ENCODE assay signal across 10 cellular contexts in genomic region chr1:41045740-41046139, GRCh38. TPM values are rescaled to one million over a fixed set of nuclear protein-coding genes. Genes with fewer than 3 reads are reported as not detected.
DNase-seq lines count a peak whose midpoint lies in the region; ATAC-seq and TF ChIP-seq lines count a peak whose summit lies in the region.
"Had no signal": no experiment of that assay in that cellular context is flagged by ENCODE, and none has a peak within 500 bp of the region (broad histone marks: within the 10 kb centered on the region; RNA-seq: fewer than 3 reads in every experiment).

No MANE protein-coding gene starts in this region.

- POLR2A ChIA-PET in HEK293T (lab: Yijun Ruan, JAX): no interaction called here

- no peak for TF ChIP-seq EP300 in esophagus muscularis mucosa (IDR thresholded peaks at IDR 0.05)

- no peak overlapping the region for H2AFZ ChIP-seq in neuronal stem cell (ENCODE audit: low read length)

- TF ChIP-seq CTCF in esophagus muscularis mucosa (IDR thresholded peaks at IDR 0.05) (no peak), upper lobe of right lung (IDR thresholded peaks at IDR 0.05) (no peak)

- H3K9ac ChIP-seq in neuronal stem cell (ENCODE audit: low read depth, low read length, poor library complexity): no peak overlapping the region

- no peak overlapping the region for H2AK5ac ChIP-seq in neuronal stem cell (ENCODE audit: low read depth, low read length)

- no peaks in the 10 kb centered on the region for H3K79me1 ChIP-seq in neuronal stem cell (ENCODE audit: low read depth, low read length)

- H2BK15ac ChIP-seq in neuronal stem cell (ENCODE audit: low read length): no peak overlapping the region

- H3K27ac Mint-ChIP-seq in activated naive CD8-positive, alpha-beta T cell treated with anti-CD3 and anti-CD28 coated beads for 36 hours: no peak overlapping the region

- no peak overlapping the region for H3K4ac ChIP-seq in neuronal stem cell (ENCODE audit: low read length)

- H3K4me3 ChIP-seq in esophagus muscularis mucosa: no peak overlapping the region
- H3K4me3 ChIP-seq in upper lobe of right lung: no peak overlapping the region
- H3K4me3 ChIP-seq in neuronal stem cell (ENCODE audit: low read length in 2 of 2): no peak overlapping the region
- H3K4me3 ChIP-seq: SK-N-MC had no signal

- 43% methylated on average over 5 of the region's 5 CpGs for WGBS in esophagus muscularis mucosa
- WGBS in neuronal stem cell (ENCODE audit: extremely low coverage in 2 of 2, insufficient read length in 2 of 2, insufficient replicate concordance in 1 of 2), 2 donors: no CpG with 5 or more reads among the region's 5 CpGs

- no peak overlapping the region for H2BK120ac ChIP-seq in neuronal stem cell (ENCODE audit: low read depth, low read length)

- CTCF ChIA-PET in HEK293T (lab: Yijun Ruan, JAX): no interaction called here

- H3K27ac ChIP-seq in esophagus muscularis mucosa (replicated peaks in 1 of 4) (peak overlapping the region; percentile 53 to 75 (median 66)), upper lobe of right lung (peak overlapping the region; percentile 75), neuronal stem cell (replicated peaks; ENCODE audit: low read length) (no peak overlapping the region)
- H3K27ac ChIP-seq: SK-N-MC had no signal

- no peak overlapping the region for H2BK12ac ChIP-seq in neuronal stem cell (ENCODE audit: low read length)

- no peak overlapping the region for H3K23ac ChIP-seq in neuronal stem cell (ENCODE audit: low read depth, low read length, poor library complexity)

- intact Hi-C loops in esophagus muscularis mucosa (cut with DNase I) (loop anchor here (10.0 kb wide), 2 partner anchors 79 to 199 kb away; partner anchors contain the start of gene SCMH1), upper lobe of right lung (cut with DNase I) (no loop called here)

- no peak overlapping the region for H3K14ac ChIP-seq in neuronal stem cell (ENCODE audit: low read length)

- H3K36me3 ChIP-seq in esophagus muscularis mucosa (peaks cover 1 to 88% (median 47%) of the 10 kb centered on the region in 4 donors), upper lobe of right lung (peaks cover 15% of the 10 kb centered on the region), neuronal stem cell (replicated peaks in 1 of 2; ENCODE audit: control insufficient read depth in 2 of 2, insufficient read depth in 2 of 2, low read length in 2 of 2) (peaks cover 29 to 84% of the 10 kb centered on the region in 2 donors)

- no peak overlapping the region for H4K91ac ChIP-seq in neuronal stem cell (ENCODE audit: low read depth, low read length, poor library complexity)

- H3K4me3 Mint-ChIP-seq in activated naive CD8-positive, alpha-beta T cell treated with anti-CD3 and anti-CD28 coated beads for 36 hours: no peak overlapping the region
- H3K4me3 Mint-ChIP-seq: nephron progenitor cell had no signal

- H3K27me3 ChIP-seq in esophagus muscularis mucosa: no peaks in the 10 kb centered on the region
- no peaks in the 10 kb centered on the region for H3K27me3 ChIP-seq in upper lobe of right lung
- no peaks in the 10 kb centered on the region for H3K27me3 ChIP-seq in neuronal stem cell (ENCODE audit: control insufficient read depth in 3 of 3, insufficient read depth in 3 of 3, low read depth in 1 of 3, low read length in 3 of 3)

- H2BK5ac ChIP-seq in neuronal stem cell (ENCODE audit: low read length): no peak overlapping the region

- no peaks in the 10 kb centered on the region for H3K9me3 ChIP-seq in esophagus muscularis mucosa
- H3K9me3 ChIP-seq in upper lobe of right lung: no peaks in the 10 kb centered on the region
- H3K9me3 ChIP-seq in neuronal stem cell (replicated peaks in 1 of 2; ENCODE audit: control insufficient read depth in 2 of 2, insufficient read depth in 1 of 2, low read depth in 1 of 2, low read length in 2 of 2): no peaks in the 10 kb centered on the region

- no peak overlapping the region for H3K18ac ChIP-seq in neuronal stem cell (ENCODE audit: low read length)

- H3K9me3 Mint-ChIP-seq in activated naive CD8-positive, alpha-beta T cell treated with anti-CD3 and anti-CD28 coated beads for 36 hours: no peaks in the 10 kb centered on the region
- H3K9me3 Mint-ChIP-seq: nephron progenitor cell had no signal

- ATAC-seq in SK-N-SH treated with all-trans-retinoic acid at 6 μM for 48 hours: peak; percentile 82
- ATAC-seq in upper lobe of right lung: peak; percentile 75

- no peaks in the 10 kb centered on the region for H3K27me3 Mint-ChIP-seq in activated naive CD8-positive, alpha-beta T cell treated with anti-CD3 and anti-CD28 coated beads for 36 hours

- peaks cover 7% of the 10 kb centered on the region for H3K36me3 Mint-ChIP-seq in activated naive CD8-positive, alpha-beta T cell treated with anti-CD3 and anti-CD28 coated beads for 36 hours

- H3K4me1 ChIP-seq in esophagus muscularis mucosa (peaks cover 24 to 28% (median 26%) of the 10 kb centered on the region in 4 donors), upper lobe of right lung (peaks cover 26% of the 10 kb centered on the region), neuronal stem cell (ENCODE audit: control insufficient read depth in 2 of 2, insufficient read depth in 1 of 2, low read depth in 1 of 2, low read length in 2 of 2) (peaks cover 0 to 2% of the 10 kb centered on the region in 2 donors)

- no peaks in the 10 kb centered on the region for H3K4me1 Mint-ChIP-seq in activated naive CD8-positive, alpha-beta T cell treated with anti-CD3 and anti-CD28 coated beads for 36 hours

- no peak for DNase-seq in esophagus muscularis mucosa (ENCODE audit: extremely low spot score)
- DNase-seq in medulla oblongata (ENCODE audit: extremely low spot score): peak; percentile 48
- DNase-seq in upper lobe of right lung: no peak
- no peak for DNase-seq in HEK293T (ENCODE audit: extremely low spot score)
- no peak for DNase-seq in neuronal stem cell (ENCODE audit: low spot score)
- DNase-seq in activated naive CD8-positive, alpha-beta T cell treated with anti-CD3 and anti-CD28 coated beads for 36 hours: no peak
- DNase-seq: effector memory CD4-positive, alpha-beta T cell; nephron progenitor cell had no signal

- H4K8ac ChIP-seq in neuronal stem cell (ENCODE audit: low read depth, low read length): no peak overlapping the region

- H3K4me2 ChIP-seq in neuronal stem cell (ENCODE audit: insufficient read depth, low read length, poor library complexity, severe bottlenecking): no peak overlapping the region

- TF ChIP-seq POLR2A in esophagus muscularis mucosa (IDR thresholded peaks at IDR 0.05; ENCODE audit: low read depth): no peak

TF ChIP-seq in SK-N-SH treated with all-trans-retinoic acid at 6 μM for 48 hours, 23 proteins besides CTCF, POLR2A, EP300 and RAD21 (continues in another document):
- no peak for TF ChIP-seq ZC3H10 (CRISPR knock-in tag; IDR thresholded peaks at IDR 0.05)
- no peak for TF ChIP-seq ZNF565 (CRISPR knock-in tag; conservative IDR thresholded peaks at IDR 0.05; ENCODE audit: low read depth)
- no peak for TF ChIP-seq CSRNP3 (CRISPR knock-in tag; IDR thresholded peaks at IDR 0.05)

TF ChIP-seq in HEK293T, 16 proteins besides CTCF, POLR2A, EP300 and RAD21:
- TF ChIP-seq NFRKB (IDR thresholded peaks at IDR 0.05): no peak
- TF ChIP-seq ELF4 (IDR thresholded peaks at IDR 0.05): no peak
- TF ChIP-seq LEF1 (IDR thresholded peaks at IDR 0.05; ENCODE audit: borderline replicate concordance): no peak
- TF ChIP-seq FOXM1 (IDR thresholded peaks at IDR 0.05; ENCODE audit: borderline replicate concordance): no peak
- TF ChIP-seq L3MBTL2 (conservative IDR thresholded peaks at IDR 0.05): no peak
- TF ChIP-seq PKNOX1 (IDR thresholded peaks at IDR 0.05): no peak
- no peak for TF ChIP-seq ARNT (IDR thresholded peaks at IDR 0.05)
- TF ChIP-seq TARDBP (IDR thresholded peaks at IDR 0.05): no peak
- TF ChIP-seq SP1 (IDR thresholded peaks at IDR 0.05): no peak

RNA-seq across cellular contexts. Expression of gene SLFNL1, which starts 24.2 kb away (rescaled TPM):
- total RNA-seq in esophagus muscularis mucosa: under 1 TPM; 0.17 to 0.52 (median 0.47) TPM
- 2.8 TPM for total RNA-seq in upper lobe of right lung
- 0.07 TPM for polyA plus RNA-seq in neuronal stem cell (2013, experiment 1 of 2)
- polyA plus RNA-seq in neuronal stem cell (2013, experiment 2 of 2): 0.01 TPM
- under 1 TPM; 0.08 TPM for total RNA-seq in activated naive CD8-positive, alpha-beta T cell treated with anti-CD3 and anti-CD28 coated beads for 36 hours
